1 cellular context compared by ENCODE assay signal in the genomic region with DNA sequence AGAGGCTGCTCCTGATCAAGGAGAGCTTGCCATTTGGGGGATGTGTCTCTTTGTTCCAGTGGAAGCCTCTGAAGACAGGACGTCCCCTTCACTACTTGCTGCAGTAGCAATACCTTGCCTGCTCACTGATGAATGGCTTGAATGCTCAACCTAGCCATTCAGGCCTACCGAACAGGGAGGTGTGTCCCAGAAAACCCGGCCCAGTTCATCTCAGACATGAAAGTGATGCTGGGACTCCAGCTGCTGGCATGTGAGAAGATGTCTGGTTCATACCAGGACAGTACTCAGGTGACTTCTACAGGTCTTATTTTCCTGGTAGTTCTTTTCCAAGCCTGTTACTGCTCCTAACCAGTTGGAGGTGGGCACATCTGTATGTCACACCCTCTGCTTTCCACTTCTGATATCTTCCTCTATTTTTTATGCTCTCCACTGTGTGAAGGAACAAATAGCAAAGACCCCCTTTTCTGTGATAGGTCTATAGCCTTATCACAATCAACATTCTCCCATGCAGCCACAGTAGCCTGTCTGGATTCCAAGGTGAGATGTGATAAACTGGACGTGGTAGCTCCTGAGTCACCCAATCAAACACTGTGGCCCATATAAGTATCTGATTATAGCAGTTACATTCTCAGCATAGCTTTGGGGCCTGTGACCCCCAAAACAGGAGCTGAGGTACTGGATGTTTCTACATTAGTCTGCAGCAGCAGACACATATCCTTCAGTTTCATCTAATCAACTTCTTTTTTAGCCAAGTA.
TF ChIP-seq lines count a peak whose summit lies in the region.

No MANE protein-coding gene starts in this region.

TF ChIP-seq in SK-N-SH treated with all-trans-retinoic acid at 6 μM for 48 hours, 23 proteins besides CTCF, POLR2A, EP300 and RAD21 (continued from another document):
- TF ChIP-seq, protein P1, sequence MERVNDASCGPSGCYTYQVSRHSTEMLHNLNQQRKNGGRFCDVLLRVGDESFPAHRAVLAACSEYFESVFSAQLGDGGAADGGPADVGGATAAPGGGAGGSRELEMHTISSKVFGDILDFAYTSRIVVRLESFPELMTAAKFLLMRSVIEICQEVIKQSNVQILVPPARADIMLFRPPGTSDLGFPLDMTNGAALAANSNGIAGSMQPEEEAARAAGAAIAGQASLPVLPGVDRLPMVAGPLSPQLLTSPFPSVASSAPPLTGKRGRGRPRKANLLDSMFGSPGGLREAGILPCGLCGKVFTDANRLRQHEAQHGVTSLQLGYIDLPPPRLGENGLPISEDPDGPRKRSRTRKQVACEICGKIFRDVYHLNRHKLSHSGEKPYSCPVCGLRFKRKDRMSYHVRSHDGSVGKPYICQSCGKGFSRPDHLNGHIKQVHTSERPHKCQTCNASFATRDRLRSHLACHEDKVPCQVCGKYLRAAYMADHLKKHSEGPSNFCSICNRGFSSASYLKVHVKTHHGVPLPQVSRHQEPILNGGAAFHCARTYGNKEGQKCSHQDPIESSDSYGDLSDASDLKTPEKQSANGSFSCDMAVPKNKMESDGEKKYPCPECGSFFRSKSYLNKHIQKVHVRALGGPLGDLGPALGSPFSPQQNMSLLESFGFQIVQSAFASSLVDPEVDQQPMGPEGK (CRISPR knock-in tag; IDR thresholded peaks at IDR 0.05; ENCODE audit: borderline replicate concordance) = no peak
- TF ChIP-seq BACH2 (CRISPR knock-in tag; IDR thresholded peaks at IDR 0.05; ENCODE audit: borderline replicate concordance) (no peak), RARB (CRISPR knock-in tag; IDR thresholded peaks at IDR 0.05) (no peak), TOX (CRISPR knock-in tag; IDR thresholded peaks at IDR 0.05; ENCODE audit: borderline replicate concordance) (no peak), PPARA (CRISPR knock-in tag; IDR thresholded peaks at IDR 0.05; ENCODE audit: borderline replicate concordance) (no peak), CSDC2 (CRISPR knock-in tag; IDR thresholded peaks at IDR 0.05) (no peak), ESRRG (CRISPR knock-in tag; IDR thresholded peaks at IDR 0.05) (no peak), GLIS3 (CRISPR knock-in tag; IDR thresholded peaks at IDR 0.05) (no peak), OSR1 (CRISPR knock-in tag; IDR thresholded peaks at IDR 0.05) (no peak), ZFP3 (CRISPR knock-in tag; IDR thresholded peaks at IDR 0.05) (no peak), ARNTL (CRISPR knock-in tag; IDR thresholded peaks at IDR 0.05; ENCODE audit: borderline replicate concordance, low read depth) (no peak), ZC3H10 (CRISPR knock-in tag; IDR thresholded peaks at IDR 0.05) (no peak), SNAI2 (CRISPR knock-in tag; IDR thresholded peaks at IDR 0.05) (no peak)
- TF ChIP-seq, protein P2, sequence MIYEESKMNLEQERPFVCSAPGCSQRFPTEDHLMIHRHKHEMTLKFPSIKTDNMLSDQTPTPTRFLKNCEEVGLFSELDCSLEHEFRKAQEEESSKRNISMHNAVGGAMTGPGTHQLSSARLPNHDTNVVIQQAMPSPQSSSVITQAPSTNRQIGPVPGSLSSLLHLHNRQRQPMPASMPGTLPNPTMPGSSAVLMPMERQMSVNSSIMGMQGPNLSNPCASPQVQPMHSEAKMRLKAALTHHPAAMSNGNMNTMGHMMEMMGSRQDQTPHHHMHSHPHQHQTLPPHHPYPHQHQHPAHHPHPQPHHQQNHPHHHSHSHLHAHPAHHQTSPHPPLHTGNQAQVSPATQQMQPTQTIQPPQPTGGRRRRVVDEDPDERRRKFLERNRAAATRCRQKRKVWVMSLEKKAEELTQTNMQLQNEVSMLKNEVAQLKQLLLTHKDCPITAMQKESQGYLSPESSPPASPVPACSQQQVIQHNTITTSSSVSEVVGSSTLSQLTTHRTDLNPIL (CRISPR knock-in tag; IDR thresholded peaks at IDR 0.05; ENCODE audit: low read depth) = no peak
- TF ChIP-seq, protein P3, sequence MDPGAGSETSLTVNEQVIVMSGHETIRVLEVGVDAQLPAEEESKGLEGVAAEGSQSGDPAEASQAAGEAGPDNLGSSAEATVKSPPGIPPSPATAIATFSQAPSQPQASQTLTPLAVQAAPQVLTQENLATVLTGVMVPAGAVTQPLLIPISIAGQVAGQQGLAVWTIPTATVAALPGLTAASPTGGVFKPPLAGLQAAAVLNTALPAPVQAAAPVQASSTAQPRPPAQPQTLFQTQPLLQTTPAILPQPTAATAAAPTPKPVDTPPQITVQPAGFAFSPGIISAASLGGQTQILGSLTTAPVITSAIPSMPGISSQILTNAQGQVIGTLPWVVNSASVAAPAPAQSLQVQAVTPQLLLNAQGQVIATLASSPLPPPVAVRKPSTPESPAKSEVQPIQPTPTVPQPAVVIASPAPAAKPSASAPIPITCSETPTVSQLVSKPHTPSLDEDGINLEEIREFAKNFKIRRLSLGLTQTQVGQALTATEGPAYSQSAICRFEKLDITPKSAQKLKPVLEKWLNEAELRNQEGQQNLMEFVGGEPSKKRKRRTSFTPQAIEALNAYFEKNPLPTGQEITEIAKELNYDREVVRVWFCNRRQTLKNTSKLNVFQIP (CRISPR knock-in tag; IDR thresholded peaks at IDR 0.05; ENCODE audit: borderline replicate concordance, low read depth) = no peak
